ENCODE assay signal across 22 cellular contexts in genomic region chr13:25904830-25905229, GRCh38.
"Had no signal": no experiment of that assay in that cellular context is flagged by ENCODE, and none has a peak within 500 bp of the region (broad histone marks: within the 10 kb centered on the region; RNA-seq: fewer than 3 reads in every experiment).

No MANE protein-coding gene starts in this region.

- H3K4me1 ChIP-seq: colonic mucosa, gastrocnemius medialis, left lung, lower lobe of right lung had no signal

- H3K27ac ChIP-seq: colonic mucosa, epithelial cell of prostate, esophagus squamous epithelium, gastrocnemius medialis, heart right ventricle, left lung, lower lobe of right lung had no signal

- H3K27me3 ChIP-seq: colonic mucosa, esophagus squamous epithelium, gastrocnemius medialis, left lung had no signal

- H3K4me3 ChIP-seq: colonic mucosa, esophagus squamous epithelium, gastrocnemius medialis, heart right ventricle, left lung, lower lobe of right lung had no signal

- DNase-seq: cortex of kidney; effector CD8-positive, alpha-beta T cell; effector memory CD8-positive, alpha-beta T cell; endodermal cell; erythroblast; esophagus squamous epithelium; foreskin fibroblast; foreskin melanocyte; gastrocnemius medialis; glutamatergic neuron; head of caudate nucleus; heart right ventricle; hippocampal formation; left lung; left ventricle myocardium superior; lower lobe of right lung; mesendoderm; midbrain; naive thymus-derived CD8-positive, alpha-beta T cell had no signal

- ATAC-seq: effector memory CD8-positive, alpha-beta T cell; esophagus mucosa; gastrocnemius medialis; left ventricle myocardium superior; lower lobe of right lung; naive thymus-derived CD8-positive, alpha-beta T cell had no signal

- H3K36me3 ChIP-seq: colonic mucosa, esophagus squamous epithelium, gastrocnemius medialis, heart right ventricle, left lung, lower lobe of right lung had no signal

- H3K9me3 ChIP-seq: colonic mucosa, esophagus squamous epithelium, gastrocnemius medialis, heart right ventricle, left lung, lower lobe of right lung had no signal
